In genomic region chr18:27685807-27686412, GRCh38 we compare ENCODE assay signal across 8 cellular contexts.
A peak's percentile ranks its signal among the peaks of the same experiment; 100 is the strongest.
DNase-seq lines count a peak whose midpoint lies in the region; ATAC-seq and TF ChIP-seq lines count a peak whose summit lies in the region.
"Had no signal": no experiment of that assay in that cellular context is flagged by ENCODE, and none has a peak within 500 bp of the region (broad histone marks: within the 10 kb centered on the region; RNA-seq: fewer than 3 reads in every experiment).

No MANE protein-coding gene starts in this region.

- ATAC-seq in GM19397 (IDR thresholded peaks at IDR 0.05; ENCODE audit: unreplicated experiment), result no peak

- TF ChIP-seq POLR2A in adrenal gland (IDR thresholded peaks at IDR 0.05), result no peak

- H2AFZ ChIP-seq in KMS-11 (ENCODE audit: low read depth), result no peak overlapping the region

- H3K4me2 ChIP-seq in KMS-11, result no peak overlapping the region

- H3K9me3 ChIP-seq in adrenal gland (replicated peaks in 1 of 3), result peaks cover 0 to 3% (median 0%) of the 10 kb centered on the region in 3 donors
- H3K9me3 ChIP-seq: neutrophil had no signal

- no peak overlapping the region for H3K9ac ChIP-seq in KMS-11

- DNase-seq in ELF-1 (ENCODE audit: low read depth, low spot score) (peak; percentile 10), adrenal gland (peak in 6 of 7 donors; percentile 21 to 60 (median 43)), kidney tubule cell (ENCODE audit: low spot score) (peak; percentile 47), SW480 (ENCODE audit: low spot score) (no peak)
- no peak for DNase-seq in activated CD4-positive, alpha-beta T cell treated with anti-CD3 and anti-CD28 coated beads, Interleukin-2, amount 50 U/mL, for 1 hour

- intact Hi-C loops in adrenal gland (cut with DNase I), result loop anchor here in 1 of 2 donors (10.0 kb wide), 1 partner anchor 59 kb away; no protein-coding TSS in a partner anchor

- no peaks in the 10 kb centered on the region for H4K20me1 ChIP-seq in KMS-11 (ENCODE audit: insufficient read depth)

- H3K4me3 ChIP-seq in KMS-11 (IDR thresholded peaks at IDR 0.05; ENCODE audit: insufficient read depth, low read depth, low read length) (no peak overlapping the region), adrenal gland (no peak overlapping the region)

- no peaks in the 10 kb centered on the region for H3K36me3 ChIP-seq in KMS-11 (ENCODE audit: insufficient read depth)
- H3K36me3 ChIP-seq in adrenal gland (replicated peaks in 1 of 2), result no peaks in the 10 kb centered on the region
- H3K36me3 ChIP-seq: neutrophil had no signal

- H3K79me2 ChIP-seq in KMS-11 (ENCODE audit: insufficient read depth, low read depth), result no peaks in the 10 kb centered on the region

- TF ChIP-seq CTCF in KMS-11 (conservative IDR thresholded peaks at IDR 0.05; ENCODE audit: low read depth, low read length), result peak; percentile 93
- peak; percentile 42 to 65 (median 54) for TF ChIP-seq CTCF in adrenal gland (IDR thresholded peaks at IDR 0.05)

- WGBS in adrenal gland, 4 donors, result 53 to 73% (median 68%) methylated on average over 2 of the region's 2 CpGs

- no peaks in the 10 kb centered on the region for H3K27me3 ChIP-seq in KMS-11 (ENCODE audit: insufficient read depth, low read depth)
- H3K27me3 ChIP-seq in adrenal gland, result no peaks in the 10 kb centered on the region
- H3K27me3 ChIP-seq: neutrophil had no signal

- H3K27ac ChIP-seq in KMS-11 (no peak overlapping the region), adrenal gland (no peak overlapping the region)
- H3K27ac ChIP-seq: neutrophil had no signal

- H3K4me1 ChIP-seq in KMS-11 (ENCODE audit: low read depth, poor library complexity, severe bottlenecking) (no peaks in the 10 kb centered on the region), adrenal gland (replicated peaks in 1 of 2) (no peaks in the 10 kb centered on the region)

Comparison
In these comparisons a context has a peak if more than half of its experiments do, and no peak if none do; other contexts are left out.
1. DNase-seq: peak in ELF-1 (single experiment), adrenal gland (6 of 7) and kidney tubule cell (single experiment); none in SW480 (single experiment) and activated CD4-positive, alpha-beta T cell treated with anti-CD3 and anti-CD28 coated beads, Interleukin-2, amount 50 U/mL, for 1 hour (single experiment).